11 cellular contexts compared by ENCODE assay signal in genomic region chr15:58568157-58568571, GRCh38.
DNase-seq lines count a peak whose midpoint lies in the region; ATAC-seq and TF ChIP-seq lines count a peak whose summit lies in the region.
"Had no signal": no experiment of that assay in that cellular context is flagged by ENCODE, and none has a peak within 500 bp of the region (broad histone marks: within the 10 kb centered on the region; RNA-seq: fewer than 3 reads in every experiment).

No MANE protein-coding gene starts in this region.

- intact Hi-C loops in Calu3 (cut with micrococcal nuclease; ENCODE audit: unreplicated experiment): no loop called here
- intact Hi-C loops in adrenal gland (cut with DNase I): no loop called here

- no peaks in the 10 kb centered on the region for H3K36me3 ChIP-seq in adrenal gland (replicated peaks in 1 of 2)
- H3K36me3 ChIP-seq: thoracic aorta had no signal

- no peak overlapping the region for H3K9ac ChIP-seq in H9 (ENCODE audit: extremely low read depth, insufficient read length, low read length)

- no peak overlapping the region for H3T11ph ChIP-seq in H9 (ENCODE audit: low read length)

- H2AK5ac ChIP-seq in H9 (ENCODE audit: insufficient read length, low read length): no peak overlapping the region

- H3K27ac ChIP-seq in adrenal gland (no peak overlapping the region), H9 (ENCODE audit: insufficient read length, low read depth, low read length) (no peak overlapping the region)
- H3K27ac ChIP-seq: thoracic aorta had no signal

- H3K9me3 ChIP-seq in adrenal gland (replicated peaks in 1 of 3) (no peaks in the 10 kb centered on the region), H9 (ENCODE audit: control insufficient read depth, low read depth, low read length) (no peaks in the 10 kb centered on the region)
- H3K9me3 ChIP-seq: thoracic aorta had no signal

- WGBS in adrenal gland, 4 donors: 15 to 29% (median 21%) methylated on average over 2 of the region's 2 CpGs
- WGBS in H9 (ENCODE audit: extremely low coverage, insufficient read length, low lambda C conversion rate): no CpG with 5 or more reads among the region's 2 CpGs

- H3K56ac ChIP-seq in H9 (ENCODE audit: insufficient read length, low read depth, low read length): no peak overlapping the region

- H2BK120ac ChIP-seq in H9 (ENCODE audit: low read depth, low read length, poor library complexity, severe bottlenecking): no peak overlapping the region

- H3K4me1 ChIP-seq in adrenal gland (replicated peaks in 1 of 2) (no peaks in the 10 kb centered on the region), H9 (ENCODE audit: insufficient read depth, low read length) (no peaks in the 10 kb centered on the region)

- H3K23me2 ChIP-seq in H9 (ENCODE audit: insufficient read length, low read depth, low read length, poor library complexity, severe bottlenecking): no peaks in the 10 kb centered on the region

- H3K18ac ChIP-seq in H9 (ENCODE audit: insufficient read length, low read depth, low read length): no peak overlapping the region

- H3K4me3 Mint-ChIP-seq in Calu3 (ENCODE audit: low read depth, unreplicated experiment) (no peak overlapping the region), nephron progenitor cell (no peak overlapping the region), H9 (no peak overlapping the region)
- no peak overlapping the region for H3K4me3 Mint-ChIP-seq in natural killer cell treated with Interleukin-12 subunit alpha and Interleukin-12 subunit beta and Interleukin-15 and Interleukin-18, amount 100 ng/mL, for 72 hours

- TF ChIP-seq CTCF in Calu3 (IDR thresholded peaks at IDR 0.05; ENCODE audit: unreplicated experiment) (no peak), adrenal gland (IDR thresholded peaks at IDR 0.05) (no peak), nephron progenitor cell (IDR thresholded peaks at IDR 0.05) (no peak), H9 (conservative IDR thresholded peaks at IDR 0.05) (no peak)

- no peaks in the 10 kb centered on the region for H3K27me3 ChIP-seq in adrenal gland
- H3K27me3 ChIP-seq in H9 (ENCODE audit: insufficient read depth, low read length): no peaks in the 10 kb centered on the region

- no peak overlapping the region for H3K4me2 ChIP-seq in H9 (ENCODE audit: insufficient read depth, insufficient read length, low read length)

- no peak overlapping the region for H3K23ac ChIP-seq in H9 (ENCODE audit: insufficient read length, low read depth, low read length)

- no peaks in the 10 kb centered on the region for H3K79me1 ChIP-seq in H9 (ENCODE audit: insufficient read depth, low read depth, low read length, poor library complexity, severe bottlenecking)

- no peak overlapping the region for H3K14ac ChIP-seq in H9 (ENCODE audit: insufficient read depth, low read length)

- no TSS peak for BruUV-seq in Calu3 (replicated peaks; lab: Mats Ljungman, UMichigan)

- H2BK15ac ChIP-seq in H9 (ENCODE audit: low read depth, low read length): no peak overlapping the region

- no peaks in the 10 kb centered on the region for H4K20me1 ChIP-seq in H9 (ENCODE audit: control insufficient read depth, insufficient read depth, insufficient read length)

- H3K27me3 Mint-ChIP-seq in Calu3 (ENCODE audit: unreplicated experiment) (no peaks in the 10 kb centered on the region), nephron progenitor cell (ENCODE audit: low read depth, poor library complexity) (peaks cover 13% of the 10 kb centered on the region), H9 (ENCODE audit: low read depth) (no peaks in the 10 kb centered on the region)
- H3K27me3 Mint-ChIP-seq in natural killer cell treated with Interleukin-12 subunit alpha and Interleukin-12 subunit beta and Interleukin-15 and Interleukin-18, amount 100 ng/mL, for 72 hours: no peaks in the 10 kb centered on the region

- no peak overlapping the region for H4K8ac ChIP-seq in H9 (replicated peaks; ENCODE audit: insufficient read length, low read depth, low read length)

- CTCF ChIA-PET in Calu3 (lab: Charles Lee): interaction anchor here (0.7 to 1.1 kb wide), 5 partner anchors 11 to 98 kb away, joined by 3 to 7 read pairs (median 3); no protein-coding TSS in a partner anchor

- H3K4me3 ChIP-seq in adrenal gland: no peak overlapping the region
- H3K4me3 ChIP-seq: thoracic aorta had no signal

- H3K4me1 Mint-ChIP-seq in Calu3 (ENCODE audit: low read depth, unreplicated experiment) (peaks cover 11% of the 10 kb centered on the region), nephron progenitor cell (peaks cover 19% of the 10 kb centered on the region), H9 (peaks cover 0 to 6% of the 10 kb centered on the region in 2 experiments; a peak in 2 of 4 replicates)
- H3K4me1 Mint-ChIP-seq in natural killer cell treated with Interleukin-12 subunit alpha and Interleukin-12 subunit beta and Interleukin-15 and Interleukin-18, amount 100 ng/mL, for 72 hours (ENCODE audit: low read depth in 2 of 2): peaks cover 7 to 20% of the 10 kb centered on the region in 2 donors

- H2BK20ac ChIP-seq in H9 (ENCODE audit: low read depth, low read length, poor library complexity, severe bottlenecking): no peak overlapping the region

- no peaks in the 10 kb centered on the region for H3K79me2 ChIP-seq in H9 (ENCODE audit: insufficient read depth, low read length)

- H4K91ac ChIP-seq in H9 (ENCODE audit: insufficient read length, low read depth, low read length): no peak overlapping the region

- no peak overlapping the region for H2BK5ac ChIP-seq in H9 (ENCODE audit: insufficient read length, low read length)

- no peak overlapping the region for H2AFZ ChIP-seq in H9 (ENCODE audit: low read length)

- ATAC-seq in natural killer cell treated with Interleukin-12 subunit alpha and Interleukin-12 subunit beta and Interleukin-15 and Interleukin-18, amount 100 ng/mL, for 72 hours: peak in 1 of 2 donors; percentile 74

- H3K9me3 Mint-ChIP-seq in Calu3 (ENCODE audit: low read depth, unreplicated experiment) (peaks cover 4% of the 10 kb centered on the region), nephron progenitor cell (peaks cover 4% of the 10 kb centered on the region), H9 (no peaks in the 10 kb centered on the region; a peak in 1 of 5 replicates)
- no peaks in the 10 kb centered on the region for H3K9me3 Mint-ChIP-seq in natural killer cell treated with Interleukin-12 subunit alpha and Interleukin-12 subunit beta and Interleukin-15 and Interleukin-18, amount 100 ng/mL, for 72 hours

- H2BK12ac ChIP-seq in H9 (ENCODE audit: insufficient read length, low read depth, low read length): no peak overlapping the region

- peak; percentile 75 for DNase-seq in Calu3
- peak; percentile 37 for DNase-seq in NCI-H1105 (lab: John Stamatoyannopoulos, UW)
- DNase-seq in adrenal gland: peak in 6 of 7 donors; percentile 40 to 73 (median 48)
- no peak for DNase-seq in natural killer cell treated with Interleukin-12 subunit alpha and Interleukin-12 subunit beta and Interleukin-15 and Interleukin-18, amount 100 ng/mL, for 72 hours (ENCODE audit: low spot score)
- no peak for DNase-seq in HCEC 1CT
- DNase-seq in nephron progenitor cell: no peak
- no peak for DNase-seq in NCI-H187 (lab: John Stamatoyannopoulos, UW)
- no peak for DNase-seq in H9
- DNase-seq: effector CD8-positive, alpha-beta T cell; kidney glomerular epithelial cell had no signal

- H3K36me3 Mint-ChIP-seq in Calu3 (ENCODE audit: insufficient read depth, unreplicated experiment) (no peaks in the 10 kb centered on the region), nephron progenitor cell (ENCODE audit: low read depth) (no peaks in the 10 kb centered on the region), H9 (ENCODE audit: insufficient read depth in 1 of 3, low read depth in 3 of 3) (no peaks in the 10 kb centered on the region; a peak in 1 of 7 replicates)
- H3K36me3 Mint-ChIP-seq in natural killer cell treated with Interleukin-12 subunit alpha and Interleukin-12 subunit beta and Interleukin-15 and Interleukin-18, amount 100 ng/mL, for 72 hours: no peaks in the 10 kb centered on the region

- H3K27ac Mint-ChIP-seq in Calu3 (ENCODE audit: unreplicated experiment) (peak overlapping the region; percentile 23), nephron progenitor cell (no peak overlapping the region), H9 (no peak overlapping the region)
- H3K27ac Mint-ChIP-seq in natural killer cell treated with Interleukin-12 subunit alpha and Interleukin-12 subunit beta and Interleukin-15 and Interleukin-18, amount 100 ng/mL, for 72 hours: peak overlapping the region; percentile 62 to 92

- H3K4ac ChIP-seq in H9 (ENCODE audit: low read depth, low read length): no peak overlapping the region

- H4K5ac ChIP-seq in H9 (ENCODE audit: insufficient read length, low read depth, low read length): no peak overlapping the region

- TF ChIP-seq POLR2A in adrenal gland (IDR thresholded peaks at IDR 0.05): no peak

Comparison
In these comparisons a context has a peak if more than half of its experiments do, and no peak if none do; other contexts are left out.
1. DNase-seq: peak in Calu3 (single experiment), NCI-H1105 (single experiment) and adrenal gland (6 of 7); none in natural killer cell treated with Interleukin-12 subunit alpha and Interleukin-12 subunit beta and Interleukin-15 and Interleukin-18, amount 100 ng/mL, for 72 hours (single experiment), HCEC 1CT (single experiment), nephron progenitor cell (single experiment), NCI-H187 (0 of 2) and H9 (single experiment).
2. H3K27ac Mint-ChIP-seq: peak in Calu3 (single experiment) and natural killer cell treated with Interleukin-12 subunit alpha and Interleukin-12 subunit beta and Interleukin-15 and Interleukin-18, amount 100 ng/mL, for 72 hours (2 of 2); none in nephron progenitor cell (single experiment) and H9 (0 of 3).